Comparison of ENCODE assay signal across 8 cellular contexts in the genomic region with DNA sequence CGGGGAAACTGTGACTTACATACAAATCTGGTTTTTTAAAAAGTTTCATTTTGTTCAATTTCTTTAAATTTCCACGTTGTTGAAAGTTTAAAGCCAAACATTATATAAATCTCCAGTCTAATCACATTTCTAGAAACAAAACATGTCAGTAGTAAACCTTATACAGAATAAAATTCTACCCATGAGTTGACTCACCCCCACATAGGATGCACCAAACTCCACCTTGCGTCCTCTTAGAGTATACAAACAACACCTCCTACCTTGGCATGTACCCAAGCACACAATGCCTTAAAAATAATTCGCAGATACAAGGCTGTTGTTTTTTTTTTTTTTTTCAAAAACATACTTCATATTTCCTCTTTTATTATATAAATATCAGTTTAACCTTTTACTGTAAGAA. TPM values are rescaled to one million over a fixed set of nuclear protein-coding genes. Genes with fewer than 3 reads are reported as not detected.
DNase-seq lines count a peak whose midpoint lies in the region; ATAC-seq, FAIRE-seq and TF ChIP-seq lines count a peak whose summit lies in the region.

No MANE protein-coding gene starts in this region.

- CTCF ChIA-PET in Panc1 (lab: Charles Lee): no interaction called here

- H3K4me3 Mint-ChIP-seq in nephron progenitor cell: peak overlapping the region; percentile 85

- H3K27ac ChIP-seq in Panc1 (ENCODE audit: low read length): peak overlapping the region; percentile 81
- peak overlapping the region; percentile 78 for H3K27ac ChIP-seq in colonic mucosa

- POLR2A ChIA-PET in Panc1 (lab: Charles Lee): interaction anchor here (0.7 kb wide), 1 partner anchor 1221 kb away, joined by 3 read pairs; no protein-coding TSS in a partner anchor

- H3K4me1 Mint-ChIP-seq in nephron progenitor cell: peaks cover 73% of the 10 kb centered on the region

- peaks cover 4% of the 10 kb centered on the region for H3K36me3 Mint-ChIP-seq in nephron progenitor cell (ENCODE audit: low read depth)

- intact Hi-C loops in Panc1 (cut with micrococcal nuclease; ENCODE audit: unreplicated experiment): no loop called here
- intact Hi-C loops in colonic mucosa (cut with DNase I): no loop called here

- peaks cover 47% of the 10 kb centered on the region for H3K4me1 ChIP-seq in Panc1 (ENCODE audit: control insufficient read depth, insufficient read depth, low read length)
- peaks cover 3% of the 10 kb centered on the region for H3K4me1 ChIP-seq in colonic mucosa

- no peaks in the 10 kb centered on the region for H3K27me3 ChIP-seq in Panc1 (ENCODE audit: control insufficient read depth, insufficient read depth, low read length)
- no peaks in the 10 kb centered on the region for H3K27me3 ChIP-seq in colonic mucosa

- no peaks in the 10 kb centered on the region for H3K36me3 ChIP-seq in Panc1 (ENCODE audit: control insufficient read depth, insufficient read depth, low read length)
- no peaks in the 10 kb centered on the region for H3K36me3 ChIP-seq in colonic mucosa

- H3K4me3 ChIP-seq in Panc1 (ENCODE audit: low read depth in 2 of 2, low read length in 2 of 2) (peak overlapping the region; percentile 39 to 50), colonic mucosa (peak overlapping the region; percentile 57)

- TF ChIP-seq POLR2A in H54 (IDR thresholded peaks at IDR 0.05; ENCODE audit: low read depth, low read length): no peak

- no peaks in the 10 kb centered on the region for H3K9me3 Mint-ChIP-seq in nephron progenitor cell

- H3K27me3 Mint-ChIP-seq in nephron progenitor cell (ENCODE audit: low read depth, poor library complexity): peaks cover 4% of the 10 kb centered on the region

- DNase-seq in H54 (ENCODE audit: insufficient read length, low spot score): peak; percentile 71
- no peak for DNase-seq in Panc1 (ENCODE audit: low read depth, low spot score)
- DNase-seq in colonic mucosa: peak; percentile 63
- no peak for DNase-seq in nephron progenitor cell
- no peak for DNase-seq in hypothalamus (lab: John Stamatoyannopoulos, UW)
- DNase-seq in KBM-7: no peak
- no peak for DNase-seq in ecto neural progenitor cell (ENCODE audit: low spot score)

- no peak overlapping the region for H3K27ac Mint-ChIP-seq in nephron progenitor cell

- no peak for ATAC-seq in Panc1
- no peak for ATAC-seq in HG03139 (IDR thresholded peaks at IDR 0.05; ENCODE audit: unreplicated experiment)

- H3K9ac ChIP-seq in colonic mucosa (ENCODE audit: low read depth in 2 of 2, low read length in 2 of 2): peak overlapping the region in 1 of 2 donors; percentile 91

- in situ Hi-C loops in Panc1 (cut with HindIII; ENCODE audit: low pct_unique_long_range_greater_than_20kb, low sequenced_read_pairs): no loop called here
- in situ Hi-C loops in KBM-7 (cut with MboI; ENCODE audit: low pct_unique_long_range_greater_than_20kb, low sequenced_read_pairs): loop anchor here (25.0 kb wide), 2 partner anchors 479 to 1029 kb away; no protein-coding TSS in a partner anchor

- FAIRE-seq in H54 (lab: Jason Lieb, UNC): no peak

- H3K9me3 ChIP-seq in Panc1 (ENCODE audit: control insufficient read depth, insufficient read depth, low read depth, low read length) (no peaks in the 10 kb centered on the region), colonic mucosa (no peaks in the 10 kb centered on the region)

- TF ChIP-seq CTCF in Panc1 (IDR thresholded peaks at IDR 0.05): no peak; the same call in 1 of the 2 replicates
- no peak for TF ChIP-seq CTCF in colonic mucosa (IDR thresholded peaks at IDR 0.05)
- no peak for TF ChIP-seq CTCF in nephron progenitor cell (IDR thresholded peaks at IDR 0.05)

- no TSS peak for BruUV-seq in Panc1 (replicated peaks; lab: Mats Ljungman, UMichigan)

RNA-seq across cellular contexts. Expression of gene FBXL14, which starts 3.4 kb away (rescaled TPM):
- total RNA-seq in Panc1 (2021; ENCODE audit: unreplicated experiment) (15.1 TPM), colonic mucosa (10 to 100 TPM; 32.3 to 37.4 TPM)
- 17.2 TPM for polyA plus RNA-seq in Panc1 (2012; ENCODE audit: insufficient read length)

RNA-seq across cellular contexts. Expression of gene WNT5B, which starts 38.0 kb away (rescaled TPM):
- total RNA-seq in Panc1 (2021; ENCODE audit: unreplicated experiment): 36.9 TPM
- 34.8 TPM for polyA plus RNA-seq in Panc1 (2012; ENCODE audit: insufficient read length)
- total RNA-seq in colonic mucosa: 1 to 10 TPM; 1.5 to 5.9 TPM

Comparison
In these comparisons a context has a peak if more than half of its experiments do, and no peak if none do; other contexts are left out.
1. DNase-seq: peak in H54 (single experiment) and colonic mucosa (single experiment); none in Panc1 (single experiment), nephron progenitor cell (single experiment), hypothalamus (0 of 51), KBM-7 (single experiment) and ecto neural progenitor cell (single experiment).